16 cellular contexts compared by ENCODE assay signal in genomic region chrX:12370444-12371089, GRCh38.
A peak's percentile ranks its signal among the peaks of the same experiment; 100 is the strongest.
DNase-seq lines count a peak whose midpoint lies in the region; ATAC-seq, FAIRE-seq and TF ChIP-seq lines count a peak whose summit lies in the region.
"Had no signal": no experiment of that assay in that cellular context is flagged by ENCODE, and none has a peak within 500 bp of the region (broad histone marks: within the 10 kb centered on the region; RNA-seq: fewer than 3 reads in every experiment).

No MANE protein-coding gene starts in this region.

- WGBS in liver = 57% methylated on average over 3 of the region's 3 CpGs
- WGBS in HepG2 (ENCODE audit: low lambda C conversion rate) = 0% methylated on average over 2 of the region's 3 CpGs
- WGBS in right cardiac atrium = 22% methylated on average over 3 of the region's 3 CpGs
- 55 to 67% (median 60%) methylated on average over 3 of the region's 3 CpGs for WGBS in spleen, 5 donors

- intact Hi-C loops in HepG2 (cut with micrococcal nuclease; ENCODE audit: unreplicated experiment) (no loop called here), right cardiac atrium (cut with DNase I) (no loop called here), spleen (cut with DNase I; ENCODE audit: low total_unique reads) (no loop called here)
- intact Hi-C loops in CD8-positive, alpha-beta T cell (cut with DNase I, micrococcal nuclease) = no loop called here

- H3K27ac ChIP-seq in liver (ENCODE audit: low read depth in 1 of 2, low read length in 2 of 2) (no peak overlapping the region), HepG2 (ENCODE audit: extremely low read length, insufficient read depth, low read length) (no peak overlapping the region), right cardiac atrium (ENCODE audit: low read length) (no peak overlapping the region), spleen (no peak overlapping the region)
- H3K27ac ChIP-seq in CD8-positive, alpha-beta T cell (ENCODE audit: low read depth, low read length) = no peak overlapping the region
- H3K27ac ChIP-seq: body of pancreas had no signal

- FAIRE-seq in HepG2 (lab: Jason Lieb, UNC) = no peak
- no peak for FAIRE-seq in D721Med (lab: Jason Lieb, UNC)
- FAIRE-seq: A204.1 had no signal

- no peaks in the 10 kb centered on the region for H3K36me3 Mint-ChIP-seq in CD8-positive, alpha-beta T cell

- no peaks in the 10 kb centered on the region for H3K4me1 ChIP-seq in liver (ENCODE audit: control insufficient read depth in 4 of 4, insufficient read depth in 4 of 4, low read length in 3 of 4)
- H3K4me1 ChIP-seq in HepG2 (ENCODE audit: insufficient read depth, low read length) = no peaks in the 10 kb centered on the region
- peaks cover 3% of the 10 kb centered on the region for H3K4me1 ChIP-seq in right cardiac atrium (ENCODE audit: control insufficient read depth, insufficient read depth, low read length)
- H3K4me1 ChIP-seq in spleen = no peaks in the 10 kb centered on the region
- no peaks in the 10 kb centered on the region for H3K4me1 ChIP-seq in CD8-positive, alpha-beta T cell (ENCODE audit: insufficient read depth, low read length)
- H3K4me1 ChIP-seq: body of pancreas had no signal

- H2AFZ ChIP-seq in HepG2 (ENCODE audit: low read length) = no peak overlapping the region

- no peak for TF ChIP-seq EP300 in HepG2 (IDR thresholded peaks at IDR 0.05; ENCODE audit: low read depth in 2 of 2, low read length in 2 of 2)
- TF ChIP-seq EP300 in HepG2 (CRISPR knock-in tag; IDR thresholded peaks at IDR 0.05; ENCODE audit: borderline replicate concordance) = no peak

- H3K9me3 ChIP-seq in liver (ENCODE audit: control insufficient read depth in 4 of 4, low read length in 3 of 4) (no peaks in the 10 kb centered on the region), HepG2 (ENCODE audit: low read length) (no peaks in the 10 kb centered on the region), right cardiac atrium (ENCODE audit: control insufficient read depth, low read length) (no peaks in the 10 kb centered on the region), spleen (no peaks in the 10 kb centered on the region)
- H3K9me3 ChIP-seq in CD8-positive, alpha-beta T cell (ENCODE audit: low read length) = no peaks in the 10 kb centered on the region
- H3K9me3 ChIP-seq: body of pancreas had no signal

- H3K27me3 Mint-ChIP-seq in CD8-positive, alpha-beta T cell (ENCODE audit: low read depth) = no peaks in the 10 kb centered on the region
- H3K27me3 Mint-ChIP-seq: activated B cell treated with CpG ODN at 0.5 μM for 24 hours had no signal

- no peaks in the 10 kb centered on the region for H3K9me3 Mint-ChIP-seq in CD8-positive, alpha-beta T cell
- H3K9me3 Mint-ChIP-seq: activated B cell treated with CpG ODN at 0.5 μM for 24 hours had no signal

- H3K4me1 Mint-ChIP-seq in CD8-positive, alpha-beta T cell (ENCODE audit: low read depth) = no peaks in the 10 kb centered on the region
- H3K4me1 Mint-ChIP-seq: activated B cell treated with CpG ODN at 0.5 μM for 24 hours had no signal

- H3K4me3 ChIP-seq in liver (ENCODE audit: low read depth in 1 of 3, low read length in 3 of 3) (no peak overlapping the region), HepG2 (replicated peaks in 1 of 3; ENCODE audit: insufficient read depth in 1 of 3, low read depth in 2 of 3, low read length in 3 of 3) (no peak overlapping the region), right cardiac atrium (ENCODE audit: low read length) (no peak overlapping the region), spleen (no peak overlapping the region)
- H3K4me3 ChIP-seq in CD8-positive, alpha-beta T cell (ENCODE audit: low read depth, low read length) = no peak overlapping the region
- H3K4me3 ChIP-seq: body of pancreas had no signal

- TF ChIP-seq RAD21 in liver (IDR thresholded peaks at IDR 0.05) (no peak), HepG2 (CRISPR knock-in tag; IDR thresholded peaks at IDR 0.05) (no peak)

- no peak for TF ChIP-seq POLR2A in HepG2 (IDR thresholded peaks at IDR 0.05; ENCODE audit: insufficient read depth in 1 of 2, low read depth in 2 of 2, low read length in 2 of 2)
- TF ChIP-seq POLR2A in spleen (IDR thresholded peaks at IDR 0.05) = no peak

- H3K36me3 ChIP-seq in liver (ENCODE audit: control insufficient read depth in 4 of 4, insufficient read depth in 3 of 4, low read depth in 1 of 4, low read length in 3 of 4) (no peaks in the 10 kb centered on the region), HepG2 (replicated peaks in 1 of 2; ENCODE audit: control insufficient read depth in 1 of 2, insufficient read depth in 2 of 2, low read length in 2 of 2) (no peaks in the 10 kb centered on the region), spleen (no peaks in the 10 kb centered on the region)
- H3K36me3 ChIP-seq in CD8-positive, alpha-beta T cell (ENCODE audit: insufficient read depth, low read length) = no peaks in the 10 kb centered on the region

- H3K9ac ChIP-seq in liver (ENCODE audit: low read depth in 1 of 2, low read length in 2 of 2) = no peak overlapping the region
- no peak overlapping the region for H3K9ac ChIP-seq in HepG2 (ENCODE audit: insufficient read depth, low read depth, low read length)

- H3K4me3 Mint-ChIP-seq in CD8-positive, alpha-beta T cell = no peak overlapping the region
- H3K4me3 Mint-ChIP-seq: activated B cell treated with CpG ODN at 0.5 μM for 24 hours had no signal

- in situ Hi-C loops in HepG2 (cut with HindIII; ENCODE audit: extremely low pct_ligation_motif_present, low pct_unique_long_range_greater_than_20kb) = no loop called here

- DNase-seq in HepG2 (ENCODE audit: low spot score) (no peak), dedifferentiated amniotic fluid mesenchymal stem cell (ENCODE audit: extremely low spot score) (peak; percentile 59), right cardiac atrium (peak in 1 of 3 donors; percentile 37), spleen (no peak), D721Med (ENCODE audit: insufficient read length, low spot score) (no peak)
- DNase-seq in CD8-positive, alpha-beta T cell = no peak
- DNase-seq: activated B cell treated with CpG ODN at 0.5 μM for 24 hours; activated gamma-delta T cell treated with Interleukin-2 at 50 U/mL for 16 hours; effector memory CD4-positive, alpha-beta T cell; NCI-H187 treated with DMSO at 0.1 percent for 48 hours; NCI-H526 had no signal

- TF ChIP-seq CTCF in liver (IDR thresholded peaks at IDR 0.05; ENCODE audit: low read depth, low read length, missing input control) (no peak), HepG2 (CRISPR knock-in tag; IDR thresholded peaks at IDR 0.05) (no peak), spleen (IDR thresholded peaks at IDR 0.05 in 8 of 11, conservative IDR thresholded peaks at IDR 0.05 in 3 of 11) (no peak), D721Med (IDR thresholded peaks at IDR 0.05; ENCODE audit: insufficient read depth, missing control alignments) (no peak)
- TF ChIP-seq CTCF in CD8-positive, alpha-beta T cell (IDR thresholded peaks at IDR 0.05) = no peak

- no peaks in the 10 kb centered on the region for H3K79me2 ChIP-seq in HepG2 (ENCODE audit: insufficient read depth, low read length)

- no peaks in the 10 kb centered on the region for H4K20me1 ChIP-seq in HepG2 (ENCODE audit: insufficient read depth, low read length)

- no peak overlapping the region for H3K4me2 ChIP-seq in HepG2 (ENCODE audit: low read depth, low read length)

- POLR2A ChIA-PET in HepG2 (lab: Yijun Ruan, JAX) = no interaction called here
- POLR2A ChIA-PET in CD8-positive, alpha-beta T cell (lab: Charles Lee) = no interaction called here

- CTCF ChIA-PET in HepG2 (lab: Yijun Ruan, JAX; ENCODE audit: low intra/inter-chr PET ratio, low total read pairs) = no interaction called here
- CTCF ChIA-PET in CD8-positive, alpha-beta T cell (lab: Charles Lee) = no interaction called here

- H3K27me3 ChIP-seq in liver (ENCODE audit: control insufficient read depth in 4 of 4, insufficient read depth in 4 of 4, low read length in 3 of 4) (peaks cover 0 to 3% (median 0%) of the 10 kb centered on the region in 4 donors), HepG2 (ENCODE audit: control insufficient read depth in 1 of 2, insufficient read depth in 2 of 2, low read length in 2 of 2) (no peaks in the 10 kb centered on the region), right cardiac atrium (ENCODE audit: control insufficient read depth, insufficient read depth) (no peaks in the 10 kb centered on the region), spleen (replicated peaks in 1 of 7) (peaks cover 0 to under 1% (median 0%) of the 10 kb centered on the region in 7 donors)
- no peaks in the 10 kb centered on the region for H3K27me3 ChIP-seq in CD8-positive, alpha-beta T cell (ENCODE audit: insufficient read depth, low read length)
- H3K27me3 ChIP-seq: body of pancreas had no signal

- no peak overlapping the region for H3K27ac Mint-ChIP-seq in CD8-positive, alpha-beta T cell
- H3K27ac Mint-ChIP-seq: activated B cell treated with CpG ODN at 0.5 μM for 24 hours had no signal

- ATAC-seq in HepG2 (no peak), right cardiac atrium (peak; percentile 19 to 20), HG03439 (IDR thresholded peaks at IDR 0.05; ENCODE audit: unreplicated experiment) (no peak)
- ATAC-seq in CD8-positive, alpha-beta T cell = no peak
- ATAC-seq: body of pancreas, Panc1 had no signal

- no TSS peak for BruUV-seq in HepG2 (replicated peaks; lab: Mats Ljungman, UMichigan)

TF ChIP-seq in liver, 16 proteins besides CTCF, POLR2A, EP300 and RAD21:
- TF ChIP-seq SP1 (IDR thresholded peaks at IDR 0.05) (peak; percentile 14), JUND (IDR thresholded peaks at IDR 0.05) (no peak), NR2F2 (IDR thresholded peaks at IDR 0.05) (peak; percentile 31), FOXA2 (IDR thresholded peaks at IDR 0.05) (no peak)

TF ChIP-seq in HepG2, 621 proteins besides CTCF, POLR2A, EP300 and RAD21 (continues in another document):
- TF ChIP-seq SMARCE1 (IDR thresholded peaks at IDR 0.05; ENCODE audit: borderline replicate concordance) (no peak), ZC3H13 (CRISPR knock-in tag; IDR thresholded peaks at IDR 0.05) (no peak), E2F1 (CRISPR knock-in tag; IDR thresholded peaks at IDR 0.05) (no peak), SMC3 (IDR thresholded peaks at IDR 0.05; ENCODE audit: low read length) (no peak), KDM1A (CRISPR knock-in tag; IDR thresholded peaks at IDR 0.05) (no peak)

Comparison
In these comparisons a context has a peak if more than half of its experiments do, and no peak if none do; other contexts are left out.
1. ATAC-seq: peak in right cardiac atrium (2 of 2); none in HepG2 (single experiment), CD8-positive, alpha-beta T cell (single experiment) and HG03439 (single experiment).